Comparison of ENCODE assay signal across 15 cellular contexts in the genomic region with DNA sequence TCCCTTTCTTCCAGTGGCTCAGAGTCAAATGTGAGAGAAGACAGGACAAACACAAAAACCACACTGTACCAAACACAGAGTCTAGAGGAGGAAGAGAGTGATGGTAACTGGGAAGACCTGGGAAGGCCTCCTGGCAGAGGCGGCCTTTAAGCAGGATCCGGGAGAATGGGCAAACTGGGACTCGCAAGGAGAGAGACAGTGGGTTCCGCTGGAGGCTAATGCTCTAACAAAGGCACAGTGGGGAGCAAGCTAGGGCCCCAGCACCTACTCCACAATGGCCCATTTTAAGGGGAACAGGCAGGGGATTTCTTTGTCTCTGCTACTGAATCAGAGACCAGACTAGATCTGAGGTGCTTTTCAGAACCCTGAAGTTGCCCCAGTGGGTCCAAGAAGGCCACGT.
DNase-seq lines count a peak whose midpoint lies in the region; ATAC-seq, FAIRE-seq and TF ChIP-seq lines count a peak whose summit lies in the region.
"Had no signal": no experiment of that assay in that cellular context is flagged by ENCODE, and none has a peak within 500 bp of the region (broad histone marks: within the 10 kb centered on the region; RNA-seq: fewer than 3 reads in every experiment).

No MANE protein-coding gene starts in this region.

- 0 out of 2 replicates have a peak overlapping the region, but pooled peaks have one; percentile 19 for H2AFZ ChIP-seq in K562 (ENCODE audit: low read depth, low read length)

- no peak for FAIRE-seq in K562 (lab: Jason Lieb, UNC)
- FAIRE-seq: GM12878 had no signal

- no peaks in the 10 kb centered on the region for H3K9me1 ChIP-seq in K562 (ENCODE audit: control insufficient read depth, insufficient read depth, low read length)

- CTCF ChIA-PET in A673 (lab: Charles Lee) (no interaction called here), K562 (lab: Yijun Ruan, JAX; ENCODE audit: low intra/inter-chr PET ratio) (no interaction called here)

- H3K79me2 ChIP-seq in K562 (ENCODE audit: control insufficient read depth, insufficient read depth, low read length) = no peaks in the 10 kb centered on the region

- no peaks in the 10 kb centered on the region for H4K20me1 ChIP-seq in K562 (replicated peaks; ENCODE audit: control insufficient read depth, insufficient read depth, low read length)

- no peak for TF ChIP-seq POLR2A in K562 (conservative IDR thresholded peaks at IDR 0.05)

- H3K4me1 ChIP-seq in A673 (ENCODE audit: insufficient read depth, low read length, poor library complexity, severe bottlenecking) (peaks cover 15% of the 10 kb centered on the region), HUES64 (ENCODE audit: insufficient read depth, low read length) (peaks cover 43% of the 10 kb centered on the region), K562 (replicated peaks in 1 of 2; ENCODE audit: control insufficient read depth in 2 of 2, insufficient read depth in 2 of 2, low read length in 2 of 2) (peaks cover 10 to 17% of the 10 kb centered on the region in 2 experiments), iPS-20b (ENCODE audit: insufficient read depth, low read length) (peaks cover 34% of the 10 kb centered on the region)

- POLR2A ChIA-PET in A673 (lab: Charles Lee; ENCODE audit: low non-redundant PET) = no interaction called here
- POLR2A ChIA-PET in K562 (lab: Yijun Ruan, JAX) = interaction anchor here (1.3 to 1.6 kb wide), 3 partner anchors 11 to 28 kb away, joined by 4 to 5 read pairs (median 5); no protein-coding TSS in a partner anchor

- in situ Hi-C loops in K562 (cut with MboI) = no loop called here

- WGBS in HUES64 = 32% methylated on average over 5 of the region's 5 CpGs
- WGBS in K562 (ENCODE audit: insufficient coverage, low coverage, missing lambda C conversion rate) = 70% methylated on average over 5 of the region's 5 CpGs

- TF ChIP-seq RAD21 in K562 (CRISPR knock-in tag; conservative IDR thresholded peaks at IDR 0.05 in 1 of 2, IDR thresholded peaks at IDR 0.05 in 1 of 2) = no peak

- H3K9ac ChIP-seq in HUES64 (ENCODE audit: low read depth, low read length) (no peak overlapping the region), K562 (ENCODE audit: insufficient read depth in 1 of 2, low read depth in 2 of 2, low read length in 2 of 2) (no peak overlapping the region; a peak in 1 of 4 replicates), iPS-20b (ENCODE audit: low read depth, low read length) (no peak overlapping the region; the same call in 1 of the 2 replicates)

- H3K27ac ChIP-seq in A673 (ENCODE audit: low read depth, low read length, poor library complexity, severe bottlenecking) = peak overlapping the region; percentile 42
- peak overlapping the region; percentile 23; the same call in 1 of the 2 replicates for H3K27ac ChIP-seq in HUES64 (ENCODE audit: low read depth, low read length)
- no peak overlapping the region for H3K27ac ChIP-seq in K562 (ENCODE audit: extremely low read depth, low read depth, low read length)
- no peak overlapping the region for H3K27ac ChIP-seq in iPS-20b (ENCODE audit: low read length)
- H3K27ac ChIP-seq: 22Rv1 had no signal

- no peak for ATAC-seq in K562
- ATAC-seq: GM12878 had no signal

- intact Hi-C loops in A673 (cut with micrococcal nuclease; ENCODE audit: unreplicated experiment) = no loop called here
- intact Hi-C loops in K562 (cut with micrococcal nuclease) = no loop called here

- H3K36me3 ChIP-seq in A673 (ENCODE audit: insufficient read depth, low read length, poor library complexity, severe bottlenecking) = no peaks in the 10 kb centered on the region
- no peaks in the 10 kb centered on the region for H3K36me3 ChIP-seq in HUES64 (ENCODE audit: insufficient read depth, low read length)
- H3K36me3 ChIP-seq in K562 (ENCODE audit: control insufficient read depth, insufficient read depth, low read length) = no peaks in the 10 kb centered on the region
- no peaks in the 10 kb centered on the region for H3K36me3 ChIP-seq in iPS-20b (ENCODE audit: insufficient read depth, low read depth, low read length)

- no peak for TF ChIP-seq EP300 in K562 (IDR thresholded peaks at IDR 0.05; ENCODE audit: low read length)

- TF ChIP-seq CTCF in A673 (conservative IDR thresholded peaks at IDR 0.05; ENCODE audit: low read depth, low read length) = no peak
- no peak for TF ChIP-seq CTCF in K562 (IDR thresholded peaks at IDR 0.05 in 2 of 3, conservative IDR thresholded peaks at IDR 0.05 in 1 of 3; ENCODE audit: insufficient read depth in 2 of 3, low read depth in 1 of 3, low read length in 3 of 3)

- H3K4me2 ChIP-seq in K562 (ENCODE audit: insufficient read depth, low read length) = no peak overlapping the region

- BruUV-seq in A673 (replicated peaks; lab: Mats Ljungman, UMichigan) = no TSS peak
- no TSS peak for BruUV-seq in K562 (replicated peaks; lab: Mats Ljungman, UMichigan)

- no peak for DNase-seq in A673 (ENCODE audit: low spot score)
- DNase-seq in K562 (ENCODE audit: extremely low read depth in 1 of 4, low spot score in 3 of 4) = no peak
- no peak for DNase-seq in stimulated activated CD4-positive, alpha-beta T cell treated with anti-CD3 and anti-CD28 coated beads, Interleukin-2, amount 100 ng/mL, for 48 hours
- no peak for DNase-seq in hippocampal formation (lab: John Stamatoyannopoulos, UW)
- DNase-seq in NCI-H1436 (lab: John Stamatoyannopoulos, UW) = no peak
- no peak for DNase-seq in activated CD4-positive, CD25-positive, alpha-beta regulatory T cell (lab: John Stamatoyannopoulos, UW)
- DNase-seq: C1 segment of cervical spinal cord; CD4-positive, alpha-beta T cell; DMS79; HCEC 1CT; HFFc6 had no signal

- H3K9me3 ChIP-seq in A673 (ENCODE audit: low read depth, low read length, poor library complexity, severe bottlenecking) = peaks cover 17% of the 10 kb centered on the region
- peaks cover 17% of the 10 kb centered on the region for H3K9me3 ChIP-seq in HUES64 (ENCODE audit: insufficient read depth, low read depth, low read length)
- H3K9me3 ChIP-seq in K562 (replicated peaks; ENCODE audit: control insufficient read depth, insufficient read depth, low read depth, low read length) = peaks cover 13% of the 10 kb centered on the region; the same call in 1 of the 2 replicates
- peaks cover 16% of the 10 kb centered on the region for H3K9me3 ChIP-seq in iPS-20b (ENCODE audit: insufficient read depth, low read depth, low read length)

- H3K27me3 ChIP-seq in A673 (replicated peaks; ENCODE audit: insufficient read depth, low read depth, low read length, poor library complexity) = no peaks in the 10 kb centered on the region
- H3K27me3 ChIP-seq in HUES64 (ENCODE audit: insufficient read depth, low read length) = peaks cover 22% of the 10 kb centered on the region
- H3K27me3 ChIP-seq in K562 (ENCODE audit: control insufficient read depth in 2 of 2, insufficient read depth in 2 of 2, low read length in 2 of 2) = no peaks in the 10 kb centered on the region
- peaks cover 34% of the 10 kb centered on the region for H3K27me3 ChIP-seq in iPS-20b (ENCODE audit: insufficient read depth, low read length)

- no peak overlapping the region for H3K4me3 ChIP-seq in A673 (ENCODE audit: low read depth, low read length, poor library complexity, severe bottlenecking)
- no peak overlapping the region for H3K4me3 ChIP-seq in HUES64 (ENCODE audit: low read length)
- no peak overlapping the region for H3K4me3 ChIP-seq in K562
- peak overlapping the region; percentile 8; the same call in 1 of the 2 replicates for H3K4me3 ChIP-seq in iPS-20b (ENCODE audit: low read length)
- H3K4me3 ChIP-seq: GM12878 had no signal

TF ChIP-seq in K562, 482 proteins besides CTCF, POLR2A, EP300 and RAD21:
- TF ChIP-seq, protein P1, sequence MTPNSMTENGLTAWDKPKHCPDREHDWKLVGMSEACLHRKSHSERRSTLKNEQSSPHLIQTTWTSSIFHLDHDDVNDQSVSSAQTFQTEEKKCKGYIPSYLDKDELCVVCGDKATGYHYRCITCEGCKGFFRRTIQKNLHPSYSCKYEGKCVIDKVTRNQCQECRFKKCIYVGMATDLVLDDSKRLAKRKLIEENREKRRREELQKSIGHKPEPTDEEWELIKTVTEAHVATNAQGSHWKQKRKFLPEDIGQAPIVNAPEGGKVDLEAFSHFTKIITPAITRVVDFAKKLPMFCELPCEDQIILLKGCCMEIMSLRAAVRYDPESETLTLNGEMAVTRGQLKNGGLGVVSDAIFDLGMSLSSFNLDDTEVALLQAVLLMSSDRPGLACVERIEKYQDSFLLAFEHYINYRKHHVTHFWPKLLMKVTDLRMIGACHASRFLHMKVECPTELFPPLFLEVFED (CRISPR knock-in tag; conservative IDR thresholded peaks at IDR 0.05) = no peak
- peak; percentile 84 for TF ChIP-seq ZFP36 (IDR thresholded peaks at IDR 0.05; ENCODE audit: low read depth, low read length, partially characterized antibody)

Comparison
In these comparisons a context has a peak if more than half of its experiments do, and no peak if none do; other contexts are left out.
1. H3K27ac ChIP-seq: peak in A673 (single experiment) and HUES64 (single experiment); none in K562 (single experiment) and iPS-20b (single experiment).